Comparison of ENCODE assay signal across 8 cellular contexts in genomic region chr18:46097378-46097852, GRCh38. TPM values are rescaled to one million over a fixed set of nuclear protein-coding genes. Genes with fewer than 3 reads are reported as not detected.
DNase-seq lines count a peak whose midpoint lies in the region; ATAC-seq and TF ChIP-seq lines count a peak whose summit lies in the region.

No MANE protein-coding gene starts in this region.

- H4K20me1 ChIP-seq in GM23338 (replicated peaks; ENCODE audit: insufficient read depth) = peaks cover 37% of the 10 kb centered on the region; the same call in 1 of the 2 replicates

- 0 out of 2 replicates have a peak, but pooled peaks cover 4% of the 10 kb centered on the region for H3F3A ChIP-seq in GM23338 (replicated peaks; ENCODE audit: low read depth)

- intact Hi-C loops in aorta (cut with DNase I) = no loop called here

- H3K9ac ChIP-seq in mesendoderm (ENCODE audit: low read length) = peak overlapping the region; percentile 97

- no peak overlapping the region for H4K5ac ChIP-seq in mesendoderm (ENCODE audit: low read length)

- H3K36me3 ChIP-seq in GM23338 (ENCODE audit: insufficient read depth) (peaks cover 25% of the 10 kb centered on the region), mesendoderm (ENCODE audit: control insufficient read depth, insufficient read depth, low read length) (no peaks in the 10 kb centered on the region), aorta (ENCODE audit: control insufficient read depth in 1 of 2, insufficient read depth in 2 of 2, low read length in 1 of 2) (no peaks in the 10 kb centered on the region)

- peak overlapping the region; percentile 5 for H2BK120ac ChIP-seq in mesendoderm (ENCODE audit: low read depth, low read length)

- H3K9me3 ChIP-seq in aorta (ENCODE audit: control insufficient read depth, low read length) = no peaks in the 10 kb centered on the region

- peak overlapping the region; percentile 75 for H2AK5ac ChIP-seq in mesendoderm (ENCODE audit: low read length)

- peak overlapping the region; percentile 68 for H3K27ac ChIP-seq in GM23338 (ENCODE audit: low read depth)
- peak overlapping the region; percentile 46 for H3K27ac ChIP-seq in mesendoderm (ENCODE audit: low read depth, low read length)
- H3K27ac ChIP-seq in aorta (ENCODE audit: low read depth in 1 of 2, low read length in 2 of 2) = peak overlapping the region; percentile 18 to 74

- H3K56ac ChIP-seq in mesendoderm (ENCODE audit: low read length) = peak overlapping the region; percentile 100

- H2BK15ac ChIP-seq in mesendoderm (replicated peaks; ENCODE audit: low read depth) = no peak overlapping the region

- H3K36me3 Mint-ChIP-seq in GM23338 (ENCODE audit: low read depth) = peaks cover 40% of the 10 kb centered on the region
- H3K36me3 Mint-ChIP-seq in central memory CD8-positive, alpha-beta T cell (ENCODE audit: insufficient read depth) = peaks cover 33% of the 10 kb centered on the region

- H3K27me3 Mint-ChIP-seq in GM23338 (ENCODE audit: insufficient read depth, low read depth, poor library complexity) = peaks cover 9% of the 10 kb centered on the region
- H3K27me3 Mint-ChIP-seq in central memory CD8-positive, alpha-beta T cell = no peaks in the 10 kb centered on the region

- H3K27me3 ChIP-seq in GM23338 (ENCODE audit: insufficient read depth) (no peaks in the 10 kb centered on the region), mesendoderm (ENCODE audit: insufficient read depth, low read length, poor library complexity) (no peaks in the 10 kb centered on the region), aorta (ENCODE audit: control insufficient read depth in 1 of 2, insufficient read depth in 2 of 2, low read length in 1 of 2) (no peaks in the 10 kb centered on the region)

- peaks cover 10% of the 10 kb centered on the region for H3K4me1 ChIP-seq in GM23338 (ENCODE audit: insufficient read depth)
- peaks cover 3% of the 10 kb centered on the region for H3K4me1 ChIP-seq in mesendoderm (ENCODE audit: control insufficient read depth, low read depth, low read length)
- H3K4me1 ChIP-seq in aorta (ENCODE audit: control insufficient read depth in 1 of 2, insufficient read depth in 2 of 2, low read length in 2 of 2) = peaks cover 0 to 1% of the 10 kb centered on the region in 2 donors

- peak overlapping the region; percentile 99 for H3K27ac Mint-ChIP-seq in GM23338
- H3K27ac Mint-ChIP-seq in central memory CD8-positive, alpha-beta T cell (ENCODE audit: low read depth) = peak overlapping the region; percentile 85

- H3K4ac ChIP-seq in mesendoderm (ENCODE audit: low read depth, low read length) = peak overlapping the region; percentile 84

- H3K4me3 ChIP-seq in GM12864 (ENCODE audit: low read depth, low read length) (peak overlapping the region; percentile 90), GM23338 (peak overlapping the region; percentile 100), mesendoderm (ENCODE audit: low read length) (peak overlapping the region; percentile 96), aorta (ENCODE audit: low read length in 2 of 2) (peak overlapping the region; percentile 14 to 72)

- ATAC-seq in GM23338 (no peak; the same call in 2 of the 3 replicates), aorta (ENCODE audit: low FRiP score) (peak; percentile 21), GM19328 (IDR thresholded peaks at IDR 0.05; ENCODE audit: unreplicated experiment) (no peak)
- no peak for ATAC-seq in central memory CD8-positive, alpha-beta T cell (replicated peaks; ENCODE audit: extremely low read depth, poor library complexity, severe bottlenecking)

- DNase-seq in GM12864 (ENCODE audit: low read depth) (peak; percentile 4), GM23338 (ENCODE audit: low spot score) (no peak), NAMALWA (ENCODE audit: low spot score) (peak; percentile 63), mesendoderm (no peak), aorta (no peak), dermis blood vessel endothelial cell (no peak)
- no peak for DNase-seq in central memory CD8-positive, alpha-beta T cell (ENCODE audit: low spot score in 2 of 2)

- H3K9me2 ChIP-seq in GM23338 (ENCODE audit: insufficient read depth) = no peaks in the 10 kb centered on the region

- peaks cover 2% of the 10 kb centered on the region for H3K79me1 ChIP-seq in mesendoderm (ENCODE audit: low read length)

- H3K18ac ChIP-seq in mesendoderm (ENCODE audit: low read length) = peak overlapping the region; percentile 24

- H3K4me1 Mint-ChIP-seq in GM23338 = peaks cover 16% of the 10 kb centered on the region; the same call in 2 of the 3 replicates
- peaks cover 26% of the 10 kb centered on the region for H3K4me1 Mint-ChIP-seq in central memory CD8-positive, alpha-beta T cell

- H2BK5ac ChIP-seq in mesendoderm (ENCODE audit: low read length) = peak overlapping the region; percentile 94

- H3K4me2 ChIP-seq in GM23338 = peak overlapping the region; percentile 85
- peak overlapping the region; percentile 50 for H3K4me2 ChIP-seq in mesendoderm (ENCODE audit: low read length)

- peak overlapping the region; percentile 33; the same call in 1 of the 2 replicates for H2AFZ ChIP-seq in GM23338

- H3K4me3 Mint-ChIP-seq in GM23338 = peak overlapping the region; percentile 99
- peak overlapping the region; percentile 95 for H3K4me3 Mint-ChIP-seq in central memory CD8-positive, alpha-beta T cell

- H3K9me3 Mint-ChIP-seq in GM23338 = no peaks in the 10 kb centered on the region; the same call in 2 of the 3 replicates
- H3K9me3 Mint-ChIP-seq in central memory CD8-positive, alpha-beta T cell = no peaks in the 10 kb centered on the region

- H3K79me2 ChIP-seq in GM23338 (replicated peaks; ENCODE audit: insufficient read depth) (peaks cover 57% of the 10 kb centered on the region), mesendoderm (ENCODE audit: control insufficient read depth, insufficient read depth, low read length) (peaks cover 43% of the 10 kb centered on the region)

- no peak overlapping the region for H4K8ac ChIP-seq in mesendoderm (ENCODE audit: low read depth, low read length)

- peak overlapping the region; percentile 82 for H3K23ac ChIP-seq in mesendoderm (ENCODE audit: low read length)

- TF ChIP-seq CTCF in GM12864 (IDR thresholded peaks at IDR 0.05; ENCODE audit: low read depth, low read length, missing control alignments) (no peak), GM23338 (conservative IDR thresholded peaks at IDR 0.05; ENCODE audit: low read depth in 2 of 2) (no peak)

- no CpG with 5 or more reads among the region's 13 CpGs for WGBS in mesendoderm (ENCODE audit: extremely low coverage, insufficient coverage, low lambda C conversion rate)
- WGBS in aorta, 2 donors = 0% methylated on average over 13 of the region's 13 CpGs

TF ChIP-seq in GM23338, 12 proteins besides CTCF, POLR2A, EP300 and RAD21 (continues in another document):
- TF ChIP-seq ETS1 (IDR thresholded peaks at IDR 0.05) (no peak), REST (IDR thresholded peaks at IDR 0.05; ENCODE audit: unreplicated experiment) (no peak), ZNF331 (CRISPR knock-in tag; IDR thresholded peaks at IDR 0.05; ENCODE audit: low read depth) (no peak)

RNA-seq across cellular contexts. Expression of gene ATP5F1A, which starts 0.7 kb away (rescaled TPM):
- total RNA-seq in GM23338 (2014; rRNA removed; shearing (Covaris generic)) = 718 and 822 TPM in 2 replicates
- polyA plus RNA-seq in GM23338 (2016; fragmentation: Nextera tagmentation; extraction: Ambion mirVana) = 317 and 353 TPM in 2 replicates
- 381 TPM for polyA plus RNA-seq in mesendoderm (2013, experiment 1 of 2)
- 380 TPM for polyA plus RNA-seq in mesendoderm (2013, experiment 2 of 2)
- total RNA-seq in aorta = 100 to 1,000 TPM; 189 TPM
- 100 to 1,000 TPM; 225 to 335 TPM for polyA plus RNA-seq in aorta
- total RNA-seq in dermis blood vessel endothelial cell = 911 and 931 TPM in 2 replicates

RNA-seq across cellular contexts. Expression of gene HAUS1, which starts 6.8 kb away (rescaled TPM):
- total RNA-seq in GM23338 (2014; rRNA removed; shearing (Covaris generic)) = 83.0 and 163 TPM in 2 replicates
- polyA plus RNA-seq in GM23338 (2016; fragmentation: Nextera tagmentation; extraction: Ambion mirVana) (200 and 216 TPM in 2 replicates), aorta (10 to 100 TPM; 15.5 to 18.9 TPM)
- polyA plus RNA-seq in mesendoderm (2013, experiment 1 of 2) = 148 TPM
- polyA plus RNA-seq in mesendoderm (2013, experiment 2 of 2) = 213 TPM
- total RNA-seq in aorta (10 to 100 TPM; 15.0 to 17.4 TPM), dermis blood vessel endothelial cell (87.6 and 102 TPM in 2 replicates)

RNA-seq across cellular contexts. Expression of gene PSTPIP2, which starts 25.4 kb away (rescaled TPM):
- total RNA-seq in GM23338 (2014; rRNA removed; shearing (Covaris generic)) = 1.3 and 2.6 TPM in 2 replicates
- polyA plus RNA-seq in GM23338 (2016; fragmentation: Nextera tagmentation; extraction: Ambion mirVana) (1.1 and 1.4 TPM in 2 replicates), aorta (1 to 10 TPM; 2.0 to 2.8 TPM)
- 1.7 TPM for polyA plus RNA-seq in mesendoderm (2013, experiment 1 of 2)
- polyA plus RNA-seq in mesendoderm (2013, experiment 2 of 2) = 1.9 TPM
- total RNA-seq in aorta (10 to 100 TPM; 10.6 to 12.6 TPM), dermis blood vessel endothelial cell (0.56 and 0.68 TPM in 2 replicates)

Comparison
In these comparisons a context has a peak if more than half of its experiments do, and no peak if none do; other contexts are left out.
1. DNase-seq: peak in GM12864 (single experiment) and NAMALWA (single experiment); none in GM23338 (single experiment), central memory CD8-positive, alpha-beta T cell (0 of 2), mesendoderm (single experiment), aorta (0 of 2) and dermis blood vessel endothelial cell (single experiment).
2. H3K4me3 ChIP-seq: peak in every context shown above with its lines; median percentile 100 in GM23338; 96 in mesendoderm; 90 in GM12864; 43 in aorta.
3. Peak in every context shown above with its lines, with median percentiles within 50 percentile points of each other: H3K27ac ChIP-seq.